In genomic region chr2:66962625-66963207, GRCh38 we compare ENCODE assay signal across 22 cellular contexts.
DNase-seq lines count a peak whose midpoint lies in the region; ATAC-seq and TF ChIP-seq lines count a peak whose summit lies in the region.
"Had no signal": no experiment of that assay in that cellular context is flagged by ENCODE, and none has a peak within 500 bp of the region (broad histone marks: within the 10 kb centered on the region; RNA-seq: fewer than 3 reads in every experiment).

No MANE protein-coding gene starts in this region.

- intact Hi-C loops in left colon (cut with DNase I, micrococcal nuclease): no loop called here

- no peak overlapping the region for H3K4me2 ChIP-seq in Karpas-422 (ENCODE audit: low read depth, low read length, poor library complexity, severe bottlenecking)

- no peaks in the 10 kb centered on the region for H3K4me1 ChIP-seq in Karpas-422 (ENCODE audit: low read length)
- H3K4me1 ChIP-seq: foreskin keratinocyte, prostate gland, thyroid gland had no signal

- H4K20me1 ChIP-seq in Karpas-422 (ENCODE audit: insufficient read depth, low read depth, low read length): no peaks in the 10 kb centered on the region

- DNase-seq in Karpas-422 (no peak), astrocyte of the cerebellum (ENCODE audit: low read depth) (peak; percentile 83), left colon (peak; percentile 4 to 69), retina (peak; percentile 3), erythroblast (lab: John Stamatoyannopoulos, UW) (no peak), G401 (ENCODE audit: low spot score) (no peak), T1000 (lab: John Stamatoyannopoulos, UW) (no peak)
- DNase-seq: activated CD4-positive, alpha-beta T cell treated with anti-CD3 and anti-CD28 coated beads, Interleukin-2, amount 10 ng/mL, durations not matched to agents 7 days and 5 days; activated naive CD8-positive, alpha-beta T cell treated with anti-CD3 and anti-CD28 coated beads, Interleukin-2, amount 10 ng/mL, durations not matched to agents 7 days and 5 days; CD4-positive, alpha-beta memory T cell; DMS153; foreskin keratinocyte; H7; KG1; NCI-H1048; NCI-H510A treated with DMSO at 0.1 percent for 48 hours; stimulated activated naive CD4-positive, alpha-beta T cell; thyroid gland had no signal

- no peak overlapping the region for H3K9ac ChIP-seq in Karpas-422 (ENCODE audit: low read length)

- ATAC-seq in left colon (no peak), GM21529 (IDR thresholded peaks at IDR 0.05; ENCODE audit: unreplicated experiment) (no peak)
- ATAC-seq: foreskin keratinocyte; natural killer cell treated with Interleukin-12 subunit alpha and Interleukin-12 subunit beta and Interleukin-15 and Interleukin-18, amount 100 ng/mL, for 72 hours had no signal

- TF ChIP-seq POLR2A in erythroblast (IDR thresholded peaks at IDR 0.05; ENCODE audit: low read length): no peak

- no peak for TF ChIP-seq CTCF in astrocyte of the cerebellum (IDR thresholded peaks at IDR 0.05; ENCODE audit: low read depth, low read length, missing control alignments)

- in situ Hi-C loops in astrocyte of the cerebellum (cut with HindIII; ENCODE audit: low sequenced_read_pairs) (no loop called here), G401 (cut with HindIII; ENCODE audit: low sequenced_read_pairs) (no loop called here)

- no peak overlapping the region for H3K4me3 ChIP-seq in Karpas-422 (ENCODE audit: low read length)
- no peak overlapping the region for H3K4me3 ChIP-seq in astrocyte of the cerebellum (ENCODE audit: low read depth, low read length)
- H3K4me3 ChIP-seq: prostate gland, skin epidermis, thyroid gland had no signal

- no peaks in the 10 kb centered on the region for H3K27me3 ChIP-seq in Karpas-422 (ENCODE audit: low read length)
- H3K27me3 ChIP-seq: foreskin keratinocyte, thyroid gland had no signal

- no peaks in the 10 kb centered on the region for H3K9me2 ChIP-seq in Karpas-422 (replicated peaks; ENCODE audit: insufficient read depth, low read length)

- no peaks in the 10 kb centered on the region for H3K36me3 ChIP-seq in Karpas-422 (ENCODE audit: insufficient read depth, low read length)
- H3K36me3 ChIP-seq: prostate gland, thyroid gland had no signal

- no peak overlapping the region for H3K27ac ChIP-seq in Karpas-422 (ENCODE audit: low read length)
- H3K27ac ChIP-seq: foreskin keratinocyte, prostate gland, skin epidermis, thyroid gland had no signal

- no peaks in the 10 kb centered on the region for H3K9me3 ChIP-seq in Karpas-422 (ENCODE audit: low read length)
- H3K9me3 ChIP-seq: prostate gland, thyroid gland had no signal

- H2AFZ ChIP-seq in Karpas-422 (ENCODE audit: low read length): peak overlapping the region; percentile 1; the same call in 1 of the 2 replicates

- no peaks in the 10 kb centered on the region for H3K79me2 ChIP-seq in Karpas-422 (ENCODE audit: low read length)

Comparison
In these comparisons a context has a peak if more than half of its experiments do, and no peak if none do; other contexts are left out.
1. DNase-seq: peak in astrocyte of the cerebellum (single experiment), left colon (2 of 2) and retina (single experiment); none in Karpas-422 (single experiment), erythroblast (0 of 2), G401 (single experiment) and T1000 (single experiment).